8 cellular contexts compared by ENCODE assay signal in the genomic region with DNA sequence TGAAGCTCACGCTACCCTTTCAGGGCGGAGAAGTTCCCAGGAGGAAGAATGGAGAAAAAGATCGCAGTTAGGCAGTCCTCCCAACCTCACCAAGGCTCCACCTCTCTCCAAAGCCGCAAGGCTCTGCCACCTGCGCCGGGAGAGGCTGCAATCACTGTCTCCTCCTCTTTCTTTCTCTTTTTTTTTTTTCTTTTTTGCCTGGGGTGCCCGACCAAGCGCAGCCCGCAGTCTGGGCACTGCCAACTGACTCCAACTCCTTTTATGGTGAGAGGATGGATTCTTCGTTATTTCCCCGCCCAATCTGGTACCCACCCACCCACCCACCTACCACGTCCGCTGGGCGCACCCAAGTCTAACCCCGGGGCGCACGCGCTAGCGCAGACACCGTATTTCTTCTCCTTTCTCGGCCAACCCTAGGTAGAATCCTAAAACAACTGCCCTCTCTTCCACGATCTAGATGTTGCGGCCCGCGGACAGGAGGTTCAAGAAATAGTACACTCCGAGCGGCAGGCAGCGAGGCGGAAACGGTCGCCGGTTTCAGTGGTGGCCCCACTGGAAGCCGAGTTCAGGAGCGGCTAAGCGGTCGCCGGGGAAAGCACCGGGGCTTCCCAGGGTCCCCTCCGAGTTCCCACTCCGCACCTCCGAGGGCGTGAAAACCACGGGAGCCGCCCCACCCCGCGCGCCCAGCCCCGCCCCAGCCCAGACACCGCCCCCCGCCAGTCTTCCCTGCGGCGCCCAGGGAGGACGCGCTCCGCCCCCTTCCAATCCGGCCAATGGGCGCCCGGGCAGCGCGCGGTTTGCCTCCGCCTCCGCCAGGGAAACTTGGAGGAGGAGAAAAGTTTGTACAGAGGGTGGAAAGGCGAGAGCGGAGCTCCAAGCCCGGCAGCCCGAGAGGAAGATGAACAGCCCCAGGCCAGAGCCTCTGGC. TPM values are rescaled to one million over a fixed set of nuclear protein-coding genes. Genes with fewer than 3 reads are reported as not detected.
DNase-seq lines count a peak whose midpoint lies in the region; ATAC-seq and TF ChIP-seq lines count a peak whose summit lies in the region.

A gene (plus strand): TSS at position 845 of the 927 bp plus-strand sequence. CDS start 1,079 bp downstream, outside the sequence.

- peak within 1 kb of the TSS in 4 of 5 donors; percentile 72 to 90 (median 80) for H3K27ac ChIP-seq in adrenal gland
- peak within 1 kb of the TSS; percentile 95 to 97 for H3K27ac ChIP-seq in prostate gland

- TF ChIP-seq POLR2A in NB4 (IDR thresholded peaks at IDR 0.05; ENCODE audit: extremely low read depth, insufficient read length) (peak; percentile 91), adrenal gland (IDR thresholded peaks at IDR 0.05) (peak; percentile 83 to 86), prostate gland (IDR thresholded peaks at IDR 0.05) (peak; percentile 93)

- H3K4me3 ChIP-seq in NB4 (ENCODE audit: low read depth, low read length) (peak within 1 kb of the TSS; percentile 75), adrenal gland (peak within 1 kb of the TSS; percentile 34 to 76 (median 48)), prostate gland (peak within 1 kb of the TSS; percentile 61 to 68)

- TF ChIP-seq CTCF in GM10266 (IDR thresholded peaks at IDR 0.05; ENCODE audit: control insufficient read depth, insufficient read depth, low read depth, missing control alignments) (no peak), NB4 (IDR thresholded peaks at IDR 0.05; ENCODE audit: low read depth, low read length) (no peak), adrenal gland (IDR thresholded peaks at IDR 0.05) (no peak), prostate gland (IDR thresholded peaks at IDR 0.05) (peak in 2 of 4 experiments; percentile 30 to 53)

- H3K27me3 ChIP-seq in adrenal gland (no peaks in the 10 kb centered on the region), prostate gland (replicated peaks; ENCODE audit: insufficient read depth) (peaks cover 2% of the 10 kb centered on the region)

- peak; percentile 90 for DNase-seq in GM10266 (ENCODE audit: extremely low spot score)
- peak; percentile 95 for DNase-seq in NB4 (ENCODE audit: low read depth)
- DNase-seq in adrenal gland, result peak; percentile 85 to 94 (median 89)
- peak; percentile 92 for DNase-seq in left cardiac atrium
- peak; percentile 93 for DNase-seq in prostate gland (ENCODE audit: low spot score)
- peak; percentile 95 for DNase-seq in ureter (ENCODE audit: low spot score)

- intact Hi-C loops in T-helper 1 cell treated with Interleukin-12 subunit alpha and Interleukin-12 subunit beta and Interleukin-4 antibody, amounts not matched to agents 30 ng/mL and 1 ng/mL, for 36 hours (cut with micrococcal nuclease), result loop anchor here (1.0 to 10.0 kb wide), 16 partner anchors 9 to 1607 kb away; a partner anchor contains a TSS
- intact Hi-C loops in adrenal gland (cut with DNase I), result no loop called here
- intact Hi-C loops in left cardiac atrium (cut with DNase I), result no loop called here
- intact Hi-C loops in prostate gland (cut with DNase I), result no loop called here

- H3K9me3 ChIP-seq in adrenal gland (replicated peaks in 1 of 3) (no peaks in the 10 kb centered on the region), prostate gland (no peaks in the 10 kb centered on the region)

- H3K4me1 ChIP-seq in adrenal gland (replicated peaks in 1 of 2), result peaks cover 0 to 15% of the 10 kb centered on the region in 2 donors
- peaks cover 6% of the 10 kb centered on the region for H3K4me1 ChIP-seq in prostate gland (replicated peaks)

- WGBS in adrenal gland, 4 donors, result 0 to 1% (median 1%) methylated on average over 28 to 67 of the region's 67 CpGs
- WGBS in prostate gland, result under 1% methylated on average over 67 of the region's 67 CpGs

- ATAC-seq in HG02571 (IDR thresholded peaks at IDR 0.05; ENCODE audit: unreplicated experiment), result peak; percentile 80
- peak; percentile 95 to 97 for ATAC-seq in left cardiac atrium

- H3K36me3 ChIP-seq in adrenal gland (replicated peaks in 1 of 2) (no peaks in the 10 kb centered on the region), prostate gland (no peaks in the 10 kb centered on the region)

RNA-seq across cellular contexts. Expression of the gene that starts here (rescaled TPM):
- total RNA-seq in T-helper 1 cell treated with Interleukin-12 subunit alpha and Interleukin-12 subunit beta and Interleukin-4 antibody, amounts not matched to agents 30 ng/mL and 1 ng/mL, for 36 hours, result 85.1 and 85.7 TPM in 2 replicates
- total RNA-seq in adrenal gland (10 to 100 TPM; 15.7 to 89.6 (median 33.8) TPM), left cardiac atrium (1 to 10 TPM; 6.0 to 7.4 TPM), prostate gland (10 to 100 TPM; 22.0 to 78.3 TPM), ureter (10.3 TPM)
- 1 to 10 TPM; 3.4 to 5.2 (median 5.0) TPM for polyA plus RNA-seq in adrenal gland

Comparison
In these comparisons a context has a peak if more than half of its experiments do, and no peak if none do; other contexts are left out.
1. Peak in every context shown above with its lines: DNase-seq, ATAC-seq, H3K4me3 ChIP-seq and H3K27ac ChIP-seq.